24 cellular contexts compared by ENCODE assay signal in genomic region chr16:23929237-23929636, GRCh38.
"Had no signal": no experiment of that assay in that cellular context is flagged by ENCODE, and none has a peak within 500 bp of the region (broad histone marks: within the 10 kb centered on the region; RNA-seq: fewer than 3 reads in every experiment).

No MANE protein-coding gene starts in this region.

- ATAC-seq: activated CD8-positive, alpha-beta T cell treated with anti-CD3 and anti-CD28 coated beads, Interleukin-2, amount 10 ng/mL, durations not matched to agents 7 days and 5 days; activated naive CD4-positive, alpha-beta T cell treated with anti-CD3 and anti-CD28 coated beads, Interleukin-2, amount 50 U/mL, for 72 hours; activated naive CD8-positive, alpha-beta T cell treated with anti-CD3 and anti-CD28 coated beads, Interleukin-2, amount 50 U/mL, for 24 hours; body of pancreas had no signal

- H3K27me3 ChIP-seq: ascending aorta, body of pancreas, Peyer's patch had no signal

- H3K27ac Mint-ChIP-seq: activated CD8-positive, alpha-beta T cell treated with anti-CD3 and anti-CD28 coated beads, Interleukin-2, amount 10 ng/mL, durations not matched to agents 7 days and 5 days; activated naive CD4-positive, alpha-beta T cell treated with anti-CD3 and anti-CD28 coated beads, Interleukin-2, amount 50 U/mL, for 72 hours; activated naive CD8-positive, alpha-beta T cell treated with anti-CD3 and anti-CD28 coated beads, Interleukin-2, amount 50 U/mL, for 24 hours; T-helper 1 cell treated with Interleukin-12 subunit alpha and Interleukin-12 subunit beta and Interleukin-4 antibody, amounts not matched to agents 30 μg/mL and 1 μg/mL, for 36 hours had no signal

- H3K4me3 ChIP-seq: ascending aorta, body of pancreas, Peyer's patch, SJSA1 had no signal

- H3K4me1 ChIP-seq: ascending aorta, body of pancreas, Peyer's patch, SJSA1 had no signal

- H3K27ac ChIP-seq: ascending aorta, body of pancreas, Peyer's patch, RWPE1, SJSA1 had no signal

- H3K27me3 Mint-ChIP-seq: activated naive CD8-positive, alpha-beta T cell treated with anti-CD3 and anti-CD28 coated beads, Interleukin-2, amount 50 U/mL, for 24 hours had no signal

- DNase-seq: activated CD4-positive, alpha-beta T cell treated with anti-CD3 and anti-CD28 coated beads for 48 hours; activated CD4-positive, alpha-beta T cell treated with anti-CD3 and anti-CD28 coated beads, Interleukin-2, amount 50 U/mL, for 4 hours; activated CD4-positive, CD25-positive, alpha-beta regulatory T cell treated with anti-CD3 and anti-CD28 coated beads, Interleukin-2, amount 50 U/mL, for 72 hours; activated CD8-positive, alpha-beta memory T cell treated with anti-CD3 and anti-CD28 coated beads, Interleukin-2, amount 50 U/mL, for 48 hours; activated CD8-positive, alpha-beta T cell treated with anti-CD3 and anti-CD28 coated beads, Interleukin-2, amount 10 ng/mL, durations not matched to agents 7 days and 5 days; activated effector memory CD4-positive, alpha-beta T cell treated with Interleukin-2 at 50 U/mL for 16 hours; activated naive CD4-positive, alpha-beta T cell treated with Interleukin-2 at 50 U/mL for 16 hours; activated naive CD8-positive, alpha-beta T cell treated with anti-CD3 and anti-CD28 coated beads, Interleukin-2, amount 50 U/mL, for 24 hours; activated T-cell treated with anti-CD3 and anti-CD28 coated beads, Interleukin-2, amount 50 U/mL, for 1 hour; amniotic stem cell; body of pancreas; central memory CD4-positive, alpha-beta T cell; NCI-H1092; NCI-H1417; NCI-H2029; NCI-H2107; NCI-H510A treated with DMSO at 0.1 percent for 48 hours; Peyer's patch; SHP77 had no signal

- H3K4me3 Mint-ChIP-seq: activated CD8-positive, alpha-beta T cell treated with anti-CD3 and anti-CD28 coated beads, Interleukin-2, amount 10 ng/mL, durations not matched to agents 7 days and 5 days; activated naive CD8-positive, alpha-beta T cell treated with anti-CD3 and anti-CD28 coated beads, Interleukin-2, amount 50 U/mL, for 24 hours; T-helper 1 cell treated with Interleukin-12 subunit alpha and Interleukin-12 subunit beta and Interleukin-4 antibody, amounts not matched to agents 30 μg/mL and 1 μg/mL, for 36 hours had no signal
